Comparison of ENCODE assay signal across 8 cellular contexts in the genomic region with DNA sequence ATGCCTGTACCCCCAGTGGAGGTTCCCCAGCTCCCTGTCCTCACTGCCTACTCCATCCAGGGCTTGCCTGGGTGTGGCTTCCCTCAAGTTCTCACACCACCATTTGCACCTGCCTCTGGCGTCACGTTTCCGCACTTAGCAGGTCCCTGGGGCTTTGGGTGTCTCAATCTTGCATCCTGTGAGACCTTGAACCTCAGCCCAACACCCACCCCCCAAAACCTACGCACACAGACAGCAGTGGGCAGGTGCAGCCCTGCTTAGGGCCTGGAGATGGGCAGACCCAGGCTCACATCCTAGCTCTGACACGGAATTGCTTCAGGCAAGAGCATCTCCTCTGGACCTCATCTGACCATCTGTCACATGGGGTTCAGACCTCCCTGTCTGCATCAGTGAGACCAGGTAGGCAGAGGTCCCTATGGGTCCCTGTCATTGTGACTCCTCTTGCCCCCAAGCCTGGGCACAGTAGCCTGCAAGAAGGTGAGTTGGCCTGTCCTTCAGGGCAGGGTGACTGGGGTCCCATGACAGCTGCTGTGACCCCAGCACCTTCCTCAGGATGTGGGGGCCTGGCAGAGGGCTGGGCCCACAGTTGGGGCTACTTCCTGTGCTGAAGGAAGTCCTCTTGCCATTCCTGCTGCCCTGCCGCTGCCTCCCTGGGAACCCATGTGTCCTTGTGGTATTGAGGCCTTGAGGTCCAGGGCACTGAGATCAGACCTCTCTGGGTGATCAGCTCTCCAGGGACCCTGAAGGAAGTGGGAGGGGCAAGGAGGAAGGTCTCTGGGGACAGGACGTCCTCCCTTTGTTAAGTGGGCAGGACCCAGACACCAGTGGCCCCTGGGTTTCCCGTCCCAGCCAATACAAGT. TPM values are rescaled to one million over a fixed set of nuclear protein-coding genes. Genes with fewer than 3 reads are reported as not detected.
DNase-seq lines count a peak whose midpoint lies in the region; ATAC-seq and TF ChIP-seq lines count a peak whose summit lies in the region.

No MANE protein-coding gene starts in this region.

- H3K27ac ChIP-seq in uterus, result peak overlapping the region; percentile 40 to 81
- H3K27ac ChIP-seq in SJCRH30, result no peak overlapping the region

- H3K36me3 ChIP-seq in uterus, result no peaks in the 10 kb centered on the region
- peaks cover 19% of the 10 kb centered on the region for H3K36me3 ChIP-seq in SJCRH30

- no peak for TF ChIP-seq POLR2A in uterus (IDR thresholded peaks at IDR 0.05)

- H3K9me3 ChIP-seq in uterus (no peaks in the 10 kb centered on the region), SJCRH30 (replicated peaks) (no peaks in the 10 kb centered on the region)

- no peak for TF ChIP-seq CTCF in uterus (IDR thresholded peaks at IDR 0.05)

- H3K27me3 ChIP-seq in uterus, result no peaks in the 10 kb centered on the region
- no peaks in the 10 kb centered on the region for H3K27me3 ChIP-seq in SJCRH30

- intact Hi-C loops in Right ventricle myocardium inferior (cut with DNase I) (no loop called here), left cardiac atrium (cut with DNase I) (no loop called here), uterus (cut with DNase I; ENCODE audit: low total_unique reads) (loop anchor here (10.0 kb wide), 1 partner anchor 175 kb away; no protein-coding TSS in a partner anchor)

- DNase-seq in Right ventricle myocardium inferior (ENCODE audit: missing footprints), result no peak
- DNase-seq in left cardiac atrium, result no peak
- peak; percentile 69 for DNase-seq in MV-4-11 (lab: John Stamatoyannopoulos, UW)
- peak; percentile 33 for DNase-seq in activated T-helper 9 cell treated with anti-CD3 and anti-CD28 coated beads, Interleukin-2, amount 50 U/mL, for 16 hours (ENCODE audit: low read depth)
- DNase-seq in midbrain (lab: John Stamatoyannopoulos, UW), result peak; percentile 10
- no peak for DNase-seq in uterus
- DNase-seq in SJCRH30, result no peak

- H3K4me1 ChIP-seq in uterus (peaks cover 0 to 15% of the 10 kb centered on the region in 2 donors), SJCRH30 (no peaks in the 10 kb centered on the region; the same call in 1 of the 2 replicates)

- ATAC-seq in Right ventricle myocardium inferior (peak; percentile 2), left cardiac atrium (no peak), GM18873 (IDR thresholded peaks at IDR 0.05; ENCODE audit: low FRiP score, unreplicated experiment) (no peak)

- H3K4me3 ChIP-seq in uterus (no peak overlapping the region), SJCRH30 (no peak overlapping the region)

RNA-seq across cellular contexts. Expression of a gene that starts 2.0 kb away (rescaled TPM):
- total RNA-seq in Right ventricle myocardium inferior (28.2 TPM), left cardiac atrium (10 to 100 TPM; 31.7 to 33.0 TPM), uterus (10 to 100 TPM; 11.2 to 60.1 (median 27.0) TPM)
- 2.8 and 2.9 TPM in 2 replicates for total RNA-seq in SJCRH30 (2014; rRNA removed; shearing (Covaris generic))

RNA-seq across cellular contexts. Expression of a gene that starts 22.9 kb away (rescaled TPM):
- total RNA-seq in Right ventricle myocardium inferior, result 36.7 TPM
- total RNA-seq in left cardiac atrium, result 10 to 100 TPM; 36.1 to 56.2 TPM
- 10 to 100 TPM in 3 of 4 donors, 1 to 10 TPM in 1; 6.7 to 97.1 (median 36.5) TPM for total RNA-seq in uterus
- total RNA-seq in SJCRH30 (2014; rRNA removed; shearing (Covaris generic)), result 37.3 and 38.3 TPM in 2 replicates

RNA-seq across cellular contexts. Expression of a gene that starts 24.3 kb away (rescaled TPM):
- 12.4 TPM for total RNA-seq in Right ventricle myocardium inferior
- 10 to 100 TPM; 15.1 to 16.7 TPM for total RNA-seq in left cardiac atrium
- 10 to 100 TPM in 3 of 4 donors, 1 to 10 TPM in 1; 6.8 to 47.4 (median 24.6) TPM for total RNA-seq in uterus
- total RNA-seq in SJCRH30 (2014; rRNA removed; shearing (Covaris generic)), result 24.3 and 27.1 TPM in 2 replicates

RNA-seq across cellular contexts. Expression of a gene that starts 25.8 kb away (rescaled TPM):
- total RNA-seq in Right ventricle myocardium inferior (40.0 TPM), left cardiac atrium (10 to 100 TPM; 42.8 to 44.7 TPM), uterus (100 to 1,000 TPM in 1 of 4 donors, 10 to 100 TPM in 3; 22.1 to 139 (median 51.8) TPM)
- total RNA-seq in SJCRH30 (2014; rRNA removed; shearing (Covaris generic)), result 20.5 and 24.3 TPM in 2 replicates

RNA-seq across cellular contexts. Expression of a gene that starts 44.3 kb away (rescaled TPM):
- total RNA-seq in Right ventricle myocardium inferior, result 0.43 TPM
- total RNA-seq in left cardiac atrium, result under 1 TPM; 0.31 to 0.53 TPM
- total RNA-seq in uterus, result 1 to 10 TPM in 1 of 4 donors, under 1 TPM in 1, not detected in 2; 0.26 to 5.8 TPM
- total RNA-seq in SJCRH30 (2014; rRNA removed; shearing (Covaris generic)), result 0.28 TPM in 1 of 2 replicates, not detected in the other

Comparison
In these comparisons a context has a peak if more than half of its experiments do, and no peak if none do; other contexts are left out.
1. DNase-seq: peak in MV-4-11 (single experiment), activated T-helper 9 cell treated with anti-CD3 and anti-CD28 coated beads, Interleukin-2, amount 50 U/mL, for 16 hours (single experiment) and midbrain (single experiment); none in Right ventricle myocardium inferior (single experiment), left cardiac atrium (single experiment), uterus (0 of 2) and SJCRH30 (0 of 2).